ENCODE assay signal across 24 cellular contexts in the genomic region with DNA sequence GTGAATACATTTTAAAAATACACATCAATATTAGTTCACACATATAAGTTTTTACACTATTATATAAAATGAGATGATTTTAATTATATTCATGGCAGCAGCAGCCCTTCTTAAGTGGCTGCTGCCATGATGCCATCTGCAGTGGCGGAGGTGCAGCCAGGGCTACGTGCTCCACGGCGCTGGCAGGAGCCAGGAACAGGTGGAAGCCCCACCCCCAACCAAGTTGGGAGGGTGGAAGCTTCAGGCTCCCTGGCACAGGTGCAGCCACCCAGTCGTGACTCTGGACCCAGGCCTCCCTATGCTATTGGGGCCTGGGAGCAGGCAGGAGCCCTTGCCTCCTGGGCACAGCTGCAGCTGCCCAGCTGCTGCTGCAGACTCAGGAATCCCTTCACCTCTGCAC.
"Had no signal": no experiment of that assay in that cellular context is flagged by ENCODE, and none has a peak within 500 bp of the region (broad histone marks: within the 10 kb centered on the region; RNA-seq: fewer than 3 reads in every experiment).

No MANE protein-coding gene starts in this region.

- H3K4me3 Mint-ChIP-seq: dendritic cell treated with granulocyte-macrophage colony-stimulating factor and Interleukin-4, amounts not matched to agents 40 ng/mL and 50 ng/mL, for 4 days; effector memory CD8-positive, alpha-beta T cell; endodermal cell; mesothelial cell of epicardium had no signal

- ATAC-seq: effector memory CD8-positive, alpha-beta T cell; esophagus mucosa; gastrocnemius medialis; heart right ventricle; left cardiac atrium; left lung; left ventricle myocardium superior; mucosa of descending colon had no signal

- H3K27ac Mint-ChIP-seq: dendritic cell treated with granulocyte-macrophage colony-stimulating factor and Interleukin-4, amounts not matched to agents 40 ng/mL and 50 ng/mL, for 4 days; effector memory CD8-positive, alpha-beta T cell; endodermal cell; mesothelial cell of epicardium had no signal

- H3K9me3 ChIP-seq: colonic mucosa, gastrocnemius medialis, lower lobe of right lung had no signal

- H3K27me3 Mint-ChIP-seq: dendritic cell treated with granulocyte-macrophage colony-stimulating factor and Interleukin-4, amounts not matched to agents 40 ng/mL and 50 ng/mL, for 4 days; effector memory CD8-positive, alpha-beta T cell had no signal

- H3K4me3 ChIP-seq: colonic mucosa, esophagus squamous epithelium, gastrocnemius medialis, heart right ventricle, left lung, lower lobe of right lung, mucosa of descending colon had no signal

- H3K27ac ChIP-seq: colonic mucosa, epithelial cell of prostate, esophagus squamous epithelium, gastrocnemius medialis, heart right ventricle, left lung, lower lobe of right lung had no signal

- H3K36me3 Mint-ChIP-seq: mesothelial cell of epicardium had no signal

- DNase-seq: colonic mucosa; cortex of kidney; effector CD8-positive, alpha-beta T cell; effector memory CD8-positive, alpha-beta T cell; endodermal cell; erythroblast; esophagus squamous epithelium; foreskin fibroblast; foreskin melanocyte; gastrocnemius medialis; glutamatergic neuron; head of caudate nucleus; heart right ventricle; hippocampal formation; left cardiac atrium; left lung; left ventricle myocardium superior; lower lobe of right lung; mesenchymal stem cell; mucosa of descending colon had no signal

- H3K4me1 Mint-ChIP-seq: mesothelial cell of epicardium had no signal

- H3K36me3 ChIP-seq: colonic mucosa, esophagus squamous epithelium, gastrocnemius medialis, heart right ventricle, left lung, lower lobe of right lung had no signal

- H3K9me3 Mint-ChIP-seq: endodermal cell had no signal

- H3K4me1 ChIP-seq: colonic mucosa, esophagus squamous epithelium, gastrocnemius medialis, heart right ventricle, left lung, lower lobe of right lung had no signal

- H3K27me3 ChIP-seq: colonic mucosa, esophagus squamous epithelium, gastrocnemius medialis, heart right ventricle, left lung had no signal
